In the genomic region with DNA sequence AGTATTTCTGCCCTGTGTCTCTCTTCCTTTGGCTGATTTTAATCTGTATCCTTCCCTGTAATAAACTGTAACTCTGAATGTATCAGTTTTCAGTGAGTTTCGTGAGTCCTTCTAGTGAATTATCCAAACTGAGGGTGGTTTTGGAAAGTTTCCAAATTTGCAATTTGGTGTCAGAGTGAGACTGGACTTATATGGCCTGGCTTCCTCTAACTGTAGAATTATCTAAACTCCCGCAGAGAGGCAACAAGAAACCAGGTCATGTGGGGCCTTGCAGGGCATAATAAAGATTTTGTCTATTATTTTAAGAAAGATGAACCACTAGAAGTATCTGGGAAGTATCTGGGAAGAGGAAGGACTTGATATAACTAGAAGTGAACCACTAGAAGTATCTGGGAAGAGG, we compare ENCODE assay signal across 1 cellular context.
TF ChIP-seq lines count a peak whose summit lies in the region.

No MANE protein-coding gene starts in this region.

TF ChIP-seq in IMR-90, 13 proteins besides CTCF, POLR2A, EP300 and RAD21 (continued from another document):
- TF ChIP-seq, protein P1, sequence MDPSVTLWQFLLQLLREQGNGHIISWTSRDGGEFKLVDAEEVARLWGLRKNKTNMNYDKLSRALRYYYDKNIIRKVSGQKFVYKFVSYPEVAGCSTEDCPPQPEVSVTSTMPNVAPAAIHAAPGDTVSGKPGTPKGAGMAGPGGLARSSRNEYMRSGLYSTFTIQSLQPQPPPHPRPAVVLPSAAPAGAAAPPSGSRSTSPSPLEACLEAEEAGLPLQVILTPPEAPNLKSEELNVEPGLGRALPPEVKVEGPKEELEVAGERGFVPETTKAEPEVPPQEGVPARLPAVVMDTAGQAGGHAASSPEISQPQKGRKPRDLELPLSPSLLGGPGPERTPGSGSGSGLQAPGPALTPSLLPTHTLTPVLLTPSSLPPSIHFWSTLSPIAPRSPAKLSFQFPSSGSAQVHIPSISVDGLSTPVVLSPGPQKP (IDR thresholded peaks at IDR 0.05; ENCODE audit: borderline replicate concordance, low read depth, low read length): no peak
- TF ChIP-seq MAZ (IDR thresholded peaks at IDR 0.05; ENCODE audit: borderline replicate concordance, low read depth, low read length): no peak
- no peak for TF ChIP-seq BHLHE40 (IDR thresholded peaks at IDR 0.05; ENCODE audit: low read depth, low read length)
